ENCODE assay signal across 33 cellular contexts in the genomic region with DNA sequence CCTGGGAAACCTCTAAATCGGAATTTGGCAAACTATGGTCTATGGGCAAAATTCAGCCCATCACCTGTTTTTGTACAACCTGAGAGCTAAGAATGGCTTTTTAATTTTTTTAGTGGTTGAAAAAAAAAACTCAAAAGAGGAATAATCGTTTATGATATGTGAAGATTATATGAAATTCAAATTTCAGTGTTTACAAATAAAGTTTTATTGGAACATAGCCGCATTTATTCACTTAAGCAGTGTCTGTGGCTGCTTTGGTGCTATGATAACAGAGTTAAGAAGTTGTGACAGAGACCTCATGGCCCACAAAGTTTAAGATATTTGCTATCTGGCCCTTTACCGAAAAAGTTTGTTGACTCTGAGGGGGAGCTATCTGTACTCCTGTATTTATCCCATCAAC.
"Had no signal": no experiment of that assay in that cellular context is flagged by ENCODE, and none has a peak within 500 bp of the region (broad histone marks: within the 10 kb centered on the region; RNA-seq: fewer than 3 reads in every experiment).

No MANE protein-coding gene starts in this region.

- DNase-seq: activated effector memory CD4-positive, alpha-beta T cell treated with anti-CD3 and anti-CD28 coated beads, Interleukin-2, amount 50 U/mL, for 16 hours; activated effector memory CD4-positive, alpha-beta T cell treated with Interleukin-2 at 50 U/mL for 16 hours; activated gamma-delta T cell; activated gamma-delta T cell treated with Interleukin-2 at 50 U/mL for 16 hours; activated naive CD4-positive, alpha-beta T cell; activated naive CD4-positive, alpha-beta T cell treated with anti-CD3 and anti-CD28 coated beads for 36 hours; activated naive CD4-positive, alpha-beta T cell treated with anti-CD3 and anti-CD28 coated beads, Interleukin-2, amount 10 ng/mL, durations not matched to agents 7 days and 5 days; activated naive CD4-positive, alpha-beta T cell treated with anti-CD3 and anti-CD28 coated beads, Interleukin-2, amount 50 U/mL, for 16 hours; activated naive CD4-positive, alpha-beta T cell treated with Interleukin-2 at 50 U/mL for 16 hours; activated naive CD8-positive, alpha-beta T cell treated with anti-CD3 and anti-CD28 coated beads for 36 hours; activated naive CD8-positive, alpha-beta T cell treated with anti-CD3 and anti-CD28 coated beads, Interleukin-2, amount 10 ng/mL, durations not matched to agents 7 days and 5 days; activated naive CD8-positive, alpha-beta T cell treated with anti-CD3 and anti-CD28 coated beads, Interleukin-2, amount 50 U/mL, for 24 hours; activated T-cell treated with anti-CD3 and anti-CD28 coated beads, Interleukin-2, amount 50 U/mL, for 24 hours; activated T-cell treated with anti-CD3 and anti-CD28 coated beads, Interleukin-2, amount 50 U/mL, for 4 hours; activated T-cell treated with anti-CD3 and anti-CD28 coated beads, Interleukin-2, amount 50 U/mL, for 48 hours; activated T-cell treated with anti-CD3 and anti-CD28 coated beads, Interleukin-2, amount 50 U/mL, for 72 hours; adrenal gland; amniotic stem cell; amygdala; anterior cingulate cortex; aorta; body of pancreas; brain microvascular endothelial cell; caudate nucleus; central memory CD4-positive, alpha-beta T cell; cerebellar nuclear complex had no signal

- FAIRE-seq: astrocyte, bronchial epithelial cell had no signal

- H3K27me3 ChIP-seq: adrenal gland, ascending aorta, body of pancreas, brain microvascular endothelial cell, breast epithelium, cardiac muscle cell had no signal

- H3K4me1 ChIP-seq: ascending aorta, breast epithelium had no signal

- H3K4me3 ChIP-seq: adrenal gland, ascending aorta, body of pancreas, breast epithelium, cardiac muscle cell had no signal

- H3K36me3 ChIP-seq: adrenal gland, ascending aorta, brain microvascular endothelial cell, breast epithelium, cardiac muscle cell had no signal

- H3K27ac ChIP-seq: adrenal gland, ascending aorta, body of pancreas, brain microvascular endothelial cell, breast epithelium, cardiac muscle cell had no signal

- ATAC-seq: activated naive CD4-positive, alpha-beta T cell treated with anti-CD3 and anti-CD28 coated beads, Interleukin-2, amount 50 U/mL, for 72 hours; activated naive CD8-positive, alpha-beta T cell treated with anti-CD3 and anti-CD28 coated beads, Interleukin-2, amount 50 U/mL, for 24 hours; activated T-cell treated with anti-CD3 and anti-CD28 coated beads, Interleukin-2, amount 50 U/mL, for 4 hours; activated T-cell treated with anti-CD3 and anti-CD28 coated beads, Interleukin-2, amount 50 U/mL, for 72 hours; activated T-helper 17 cell treated with anti-CD3 and anti-CD28 coated beads, Interleukin-2, amount 50 U/mL, for 72 hours; body of pancreas had no signal

- H3K9me3 ChIP-seq: adrenal gland, ascending aorta, body of pancreas, breast epithelium had no signal
